9 cellular contexts compared by ENCODE assay signal in the genomic region with DNA sequence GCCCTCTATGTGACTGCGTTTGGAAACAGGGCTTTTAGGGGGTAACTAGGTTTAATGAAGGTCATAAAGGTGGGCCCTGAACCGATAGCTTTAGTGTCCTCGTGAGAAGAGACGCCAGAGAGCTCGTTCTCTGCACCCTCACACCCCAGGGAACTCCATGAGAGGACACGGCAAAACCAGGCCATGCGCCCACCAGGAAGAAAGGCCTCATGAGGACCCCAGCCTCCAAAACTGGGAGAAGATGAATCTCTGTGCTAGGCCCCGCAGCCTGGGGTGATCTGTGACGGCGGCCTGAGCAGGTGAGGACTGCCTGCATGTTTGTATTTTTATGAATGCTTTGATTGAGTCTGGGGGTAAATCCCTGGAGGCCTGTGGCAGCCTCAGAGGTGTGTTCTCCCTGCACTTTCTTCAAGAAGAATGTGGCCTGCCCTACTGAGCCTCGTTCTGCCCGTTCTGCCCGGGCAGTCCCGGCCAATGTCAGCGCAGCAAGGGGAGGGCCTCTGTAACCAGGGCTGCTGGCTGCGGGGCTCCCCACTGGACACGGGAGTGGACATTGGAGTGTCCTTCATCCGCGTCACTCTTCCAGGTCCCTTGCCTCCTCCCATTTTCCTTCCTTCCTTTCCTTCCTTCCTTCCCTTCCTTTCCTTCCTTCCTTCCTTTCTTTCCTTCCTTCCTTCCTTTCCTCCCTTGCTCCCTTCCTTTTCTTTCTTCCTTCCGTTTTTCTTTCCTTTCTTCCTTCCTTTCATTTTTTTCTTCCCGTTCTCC. TPM values are rescaled to one million over a fixed set of nuclear protein-coding genes. Genes with fewer than 3 reads are reported as not detected.
DNase-seq lines count a peak whose midpoint lies in the region; ATAC-seq and TF ChIP-seq lines count a peak whose summit lies in the region.
"Had no signal": no experiment of that assay in that cellular context is flagged by ENCODE, and none has a peak within 500 bp of the region (broad histone marks: within the 10 kb centered on the region; RNA-seq: fewer than 3 reads in every experiment).

No MANE protein-coding gene starts in this region.

- DNase-seq in NCI-H526 treated with DMSO at 0.1 percent for 48 hours (lab: John Stamatoyannopoulos, UW) (peak; percentile 7), neuronal stem cell (ENCODE audit: low spot score) (no peak), NCI-H226 (no peak), NCI-H1694 treated with DMSO at 0.1 percent for 48 hours (lab: John Stamatoyannopoulos, UW) (no peak), occipital lobe (lab: John Stamatoyannopoulos, UW) (no peak)

- WGBS in neuronal stem cell (ENCODE audit: extremely low coverage in 2 of 2, insufficient read length in 2 of 2, insufficient replicate concordance in 1 of 2), 2 donors = no CpG with 5 or more reads among the region's 21 CpGs

- H3K23ac ChIP-seq in neuronal stem cell (ENCODE audit: low read depth, low read length, poor library complexity) = no peak overlapping the region

- H3K9ac ChIP-seq in duodenal mucosa (ENCODE audit: low read depth in 1 of 2, low read length in 2 of 2) = no peak overlapping the region
- H3K9ac ChIP-seq in neuronal stem cell (ENCODE audit: low read depth, low read length, poor library complexity) = no peak overlapping the region

- H3K14ac ChIP-seq in neuronal stem cell (ENCODE audit: low read length) = no peak overlapping the region

- H3K79me1 ChIP-seq in neuronal stem cell (ENCODE audit: low read depth, low read length) = no peaks in the 10 kb centered on the region

- H3K4me3 ChIP-seq in duodenal mucosa (ENCODE audit: low read depth in 1 of 2, low read length in 2 of 2) (no peak overlapping the region), neuronal stem cell (ENCODE audit: low read length in 2 of 2) (no peak overlapping the region)

- H2BK120ac ChIP-seq in neuronal stem cell (ENCODE audit: low read depth, low read length) = no peak overlapping the region

- H4K91ac ChIP-seq in neuronal stem cell (ENCODE audit: low read depth, low read length, poor library complexity) = no peak overlapping the region

- H3K36me3 ChIP-seq in duodenal mucosa (ENCODE audit: control insufficient read depth in 1 of 2, insufficient read depth in 2 of 2, low read length in 2 of 2) (no peaks in the 10 kb centered on the region), neuronal stem cell (replicated peaks in 1 of 2; ENCODE audit: control insufficient read depth in 2 of 2, insufficient read depth in 2 of 2, low read length in 2 of 2) (peaks cover 5 to 10% of the 10 kb centered on the region in 2 donors)
- H3K36me3 ChIP-seq: brain microvascular endothelial cell had no signal

- H3K27me3 ChIP-seq in duodenal mucosa (ENCODE audit: control insufficient read depth in 1 of 2, insufficient read depth in 2 of 2, low read length in 2 of 2) (no peaks in the 10 kb centered on the region), neuronal stem cell (ENCODE audit: control insufficient read depth in 3 of 3, insufficient read depth in 3 of 3, low read depth in 1 of 3, low read length in 3 of 3) (no peaks in the 10 kb centered on the region)
- H3K27me3 ChIP-seq: brain microvascular endothelial cell had no signal

- no peak overlapping the region for H2BK15ac ChIP-seq in neuronal stem cell (ENCODE audit: low read length)

- no peak overlapping the region for H3K4ac ChIP-seq in neuronal stem cell (ENCODE audit: low read length)

- H3K4me1 ChIP-seq in duodenal mucosa (ENCODE audit: control insufficient read depth in 1 of 2, insufficient read depth in 2 of 2, low read length in 2 of 2) = peaks cover 7 to 11% of the 10 kb centered on the region in 2 donors
- peaks cover 0 to 4% of the 10 kb centered on the region in 2 donors for H3K4me1 ChIP-seq in neuronal stem cell (ENCODE audit: control insufficient read depth in 2 of 2, insufficient read depth in 1 of 2, low read depth in 1 of 2, low read length in 2 of 2)

- peak overlapping the region; percentile 82 for H3K27ac ChIP-seq in C4-2B
- H3K27ac ChIP-seq in duodenal mucosa (ENCODE audit: low read depth, low read length) = peak overlapping the region; percentile 30
- H3K27ac ChIP-seq in neuronal stem cell (replicated peaks; ENCODE audit: low read length) = no peak overlapping the region

- no peak overlapping the region for H3K18ac ChIP-seq in neuronal stem cell (ENCODE audit: low read length)

- no peak overlapping the region for H3K4me2 ChIP-seq in neuronal stem cell (ENCODE audit: insufficient read depth, low read length, poor library complexity, severe bottlenecking)

- H4K8ac ChIP-seq in neuronal stem cell (ENCODE audit: low read depth, low read length) = no peak overlapping the region

- H2AFZ ChIP-seq in neuronal stem cell (ENCODE audit: low read length) = no peak overlapping the region

- no peak for TF ChIP-seq CTCF in C4-2B (conservative IDR thresholded peaks at IDR 0.05)

- ATAC-seq in HG03039 (IDR thresholded peaks at IDR 0.05; ENCODE audit: unreplicated experiment) = no peak

- H3K9me3 ChIP-seq in duodenal mucosa (ENCODE audit: control insufficient read depth in 1 of 2, low read length in 2 of 2) (no peaks in the 10 kb centered on the region), neuronal stem cell (replicated peaks in 1 of 2; ENCODE audit: control insufficient read depth in 2 of 2, insufficient read depth in 1 of 2, low read depth in 1 of 2, low read length in 2 of 2) (no peaks in the 10 kb centered on the region)

- H2BK5ac ChIP-seq in neuronal stem cell (ENCODE audit: low read length) = no peak overlapping the region

- H2BK12ac ChIP-seq in neuronal stem cell (ENCODE audit: low read length) = peak overlapping the region; percentile 16

- no peak overlapping the region for H2AK5ac ChIP-seq in neuronal stem cell (ENCODE audit: low read depth, low read length)

RNA-seq across cellular contexts. Expression of a gene that starts 6.8 kb away (rescaled TPM):
- 17.4 TPM for polyA plus RNA-seq in neuronal stem cell (2013, experiment 1 of 2)
- 18.4 TPM for polyA plus RNA-seq in neuronal stem cell (2013, experiment 2 of 2)
- total RNA-seq in occipital lobe = 17.5 TPM

RNA-seq across cellular contexts. Expression of a gene that starts 33.6 kb away (rescaled TPM):
- 14.4 TPM for polyA plus RNA-seq in neuronal stem cell (2013, experiment 1 of 2)
- 14.7 TPM for polyA plus RNA-seq in neuronal stem cell (2013, experiment 2 of 2)
- total RNA-seq in occipital lobe = 4.8 TPM

RNA-seq across cellular contexts. Expression of a gene that starts 33.7 kb away (rescaled TPM):
- polyA plus RNA-seq in neuronal stem cell (2013, experiment 1 of 2) = 8.1 TPM
- polyA plus RNA-seq in neuronal stem cell (2013, experiment 2 of 2) = 7.7 TPM
- total RNA-seq in occipital lobe = 1.9 TPM
